12 cellular contexts compared by ENCODE assay signal in the genomic region with DNA sequence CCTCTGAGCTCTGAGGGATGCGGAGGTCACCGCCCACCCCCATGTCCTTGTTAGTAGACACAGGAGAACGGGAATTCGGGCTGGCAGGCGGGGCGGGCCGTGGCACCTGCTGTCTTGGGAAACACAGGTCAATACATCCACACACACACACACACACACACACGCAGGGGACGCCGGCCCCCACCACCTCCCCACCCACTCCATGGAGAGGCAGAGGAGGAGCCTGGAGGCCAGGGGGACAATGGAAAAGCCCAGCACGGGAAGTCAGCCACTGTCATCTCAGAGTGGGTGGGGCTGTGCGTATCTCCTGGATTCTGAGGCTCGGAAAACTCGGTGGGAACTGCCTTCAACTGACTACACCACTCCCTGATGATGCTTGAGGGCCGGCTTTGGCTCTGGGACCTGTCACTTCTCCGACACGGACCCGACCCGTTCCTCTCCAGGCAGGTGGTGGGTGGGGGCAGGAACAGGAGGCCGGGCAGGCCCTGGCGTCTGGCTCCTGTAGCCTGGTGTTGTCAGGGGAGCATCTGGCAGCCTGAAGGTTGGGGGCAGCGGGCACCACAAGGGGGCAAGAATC. TPM values are rescaled to one million over a fixed set of nuclear protein-coding genes. Genes with fewer than 3 reads are reported as not detected.
DNase-seq lines count a peak whose midpoint lies in the region; ATAC-seq and TF ChIP-seq lines count a peak whose summit lies in the region.
"Had no signal": no experiment of that assay in that cellular context is flagged by ENCODE, and none has a peak within 500 bp of the region (broad histone marks: within the 10 kb centered on the region; RNA-seq: fewer than 3 reads in every experiment).

No MANE protein-coding gene starts in this region.

- H3K4me3 Mint-ChIP-seq in activated B cell treated with CpG ODN at 0.5 μM for 24 hours: no peak overlapping the region
- no peak overlapping the region for H3K4me3 Mint-ChIP-seq in type B pancreatic cell
- no peak overlapping the region for H3K4me3 Mint-ChIP-seq in endodermal cell

- H3K9me3 Mint-ChIP-seq in activated B cell treated with CpG ODN at 0.5 μM for 24 hours (no peaks in the 10 kb centered on the region), type B pancreatic cell (no peaks in the 10 kb centered on the region), endodermal cell (no peaks in the 10 kb centered on the region)
- H3K9me3 Mint-ChIP-seq: activated T-helper 2 cell treated with anti-CD3 and anti-CD28 coated beads, Interferon-gamma antibody, Interleukin-2, Interleukin-4, amounts not matched to agents 10 μg/mL and 5 μg/mL and 100 μg/mL, durations not matched to agents 14 hours and 24 hours and 36 hours had no signal

- no peaks in the 10 kb centered on the region for H3K4me1 Mint-ChIP-seq in activated B cell treated with CpG ODN at 0.5 μM for 24 hours
- peaks cover 19% of the 10 kb centered on the region for H3K4me1 Mint-ChIP-seq in type B pancreatic cell (ENCODE audit: unreplicated experiment)
- peaks cover 2% of the 10 kb centered on the region for H3K4me1 Mint-ChIP-seq in endodermal cell

- TF ChIP-seq CTCF in cardiac muscle cell (IDR thresholded peaks at IDR 0.05; ENCODE audit: low read depth, low read length): no peak
- TF ChIP-seq CTCF in activated B cell treated with CpG ODN at 0.5 μM for 24 hours (IDR thresholded peaks at IDR 0.05): no peak
- no peak for TF ChIP-seq CTCF in left lung (IDR thresholded peaks at IDR 0.05)
- TF ChIP-seq CTCF in type B pancreatic cell (conservative IDR thresholded peaks at IDR 0.05): no peak
- no peak for TF ChIP-seq CTCF in endodermal cell (conservative IDR thresholded peaks at IDR 0.05)

- no peak overlapping the region for H3K4me3 ChIP-seq in cardiac muscle cell
- H3K4me3 ChIP-seq in left lung: no peak overlapping the region
- no peak overlapping the region for H3K4me3 ChIP-seq in endodermal cell (ENCODE audit: low read length)

- DNase-seq in cardiac muscle cell (ENCODE audit: low read depth in 1 of 2, low spot score in 1 of 2): no peak
- no peak for DNase-seq in cardiac septum (ENCODE audit: low spot score)
- no peak for DNase-seq in activated B cell treated with CpG ODN at 0.5 μM for 24 hours
- DNase-seq in left lung: no peak
- no peak for DNase-seq in type B pancreatic cell (ENCODE audit: extremely low spot score, unreplicated experiment)
- no peak for DNase-seq in endodermal cell
- DNase-seq in stimulated activated CD4-positive, alpha-beta T cell treated with anti-CD3 and anti-CD28 coated beads, Interleukin-4, amount 100 ng/mL, for 1 hour: no peak
- DNase-seq: activated CD4-positive, alpha-beta T cell treated with anti-CD3 and anti-CD28 coated beads for 48 hours; DMS79 treated with DMSO at 0.1 percent for 48 hours; SW 1271 had no signal

- H3K9ac ChIP-seq in endodermal cell (ENCODE audit: extremely low read depth, low read length, poor library complexity, severe bottlenecking): no peak overlapping the region

- 80 to 95% methylated on average over 6 to 19 of the region's 22 CpGs for WGBS in endodermal cell (ENCODE audit: insufficient coverage in 1 of 2, insufficient read length in 1 of 2), 2 experiments

- POLR2A ChIA-PET in activated B cell treated with CpG ODN at 0.5 μM for 24 hours (lab: Charles Lee): interaction anchor here (0.5 kb wide), 1 partner anchor 11 kb away, joined by 3 read pairs; no protein-coding TSS in a partner anchor

- H3K36me3 ChIP-seq in cardiac muscle cell (peaks cover 34% of the 10 kb centered on the region), left lung (peaks cover 0 to 79% of the 10 kb centered on the region in 2 donors), endodermal cell (ENCODE audit: control insufficient read depth, insufficient read depth, low read length) (peaks cover 64% of the 10 kb centered on the region)

- ATAC-seq in activated B cell treated with CpG ODN at 0.5 μM for 24 hours (ENCODE audit: low read depth) (no peak), left lung (peak; percentile 7), SK-N-SH treated with all-trans-retinoic acid at 6 μM for 48 hours (no peak)

- CTCF ChIA-PET in activated B cell treated with CpG ODN at 0.5 μM for 24 hours (lab: Charles Lee): no interaction called here

- H3K27me3 ChIP-seq in cardiac muscle cell (no peaks in the 10 kb centered on the region), left lung (no peaks in the 10 kb centered on the region), endodermal cell (ENCODE audit: control insufficient read depth, insufficient read depth, low read length, poor library complexity, severe bottlenecking) (no peaks in the 10 kb centered on the region)

- H3K27me3 Mint-ChIP-seq in activated B cell treated with CpG ODN at 0.5 μM for 24 hours (no peaks in the 10 kb centered on the region), type B pancreatic cell (no peaks in the 10 kb centered on the region), endodermal cell (ENCODE audit: insufficient read depth) (no peaks in the 10 kb centered on the region)

- intact Hi-C loops in cardiac septum (cut with DNase I) (no loop called here), activated B cell treated with CpG ODN at 0.5 μM for 24 hours (cut with micrococcal nuclease) (no loop called here), left lung (cut with DNase I) (no loop called here)

- H3K36me3 Mint-ChIP-seq in activated B cell treated with CpG ODN at 0.5 μM for 24 hours (ENCODE audit: low read depth): peaks cover 41% of the 10 kb centered on the region
- peaks cover 4% of the 10 kb centered on the region for H3K36me3 Mint-ChIP-seq in type B pancreatic cell
- peaks cover 49% of the 10 kb centered on the region for H3K36me3 Mint-ChIP-seq in endodermal cell (ENCODE audit: low read depth)

- H3K9me3 ChIP-seq in cardiac muscle cell (ENCODE audit: low read depth): no peaks in the 10 kb centered on the region
- H3K9me3 ChIP-seq in left lung: no peaks in the 10 kb centered on the region
- H3K9me3 ChIP-seq in endodermal cell (ENCODE audit: control insufficient read depth, low read length): no peaks in the 10 kb centered on the region

- H3K27ac Mint-ChIP-seq in activated B cell treated with CpG ODN at 0.5 μM for 24 hours (peak overlapping the region; percentile 46), type B pancreatic cell (peak overlapping the region; percentile 72), endodermal cell (no peak overlapping the region)
- H3K27ac Mint-ChIP-seq: activated T-helper 2 cell treated with anti-CD3 and anti-CD28 coated beads, Interferon-gamma antibody, Interleukin-2, Interleukin-4, amounts not matched to agents 10 μg/mL and 5 μg/mL and 100 μg/mL, durations not matched to agents 14 hours and 24 hours and 36 hours had no signal

- peak overlapping the region; percentile 21 for H3K27ac ChIP-seq in cardiac muscle cell
- peak overlapping the region in 1 of 2 donors; percentile 33 for H3K27ac ChIP-seq in left lung
- no peak overlapping the region for H3K27ac ChIP-seq in endodermal cell (ENCODE audit: low read depth, low read length)

- H3K4me1 ChIP-seq in cardiac muscle cell (ENCODE audit: low read depth): peaks cover 5% of the 10 kb centered on the region
- peaks cover 0 to 13% of the 10 kb centered on the region in 2 donors for H3K4me1 ChIP-seq in left lung
- H3K4me1 ChIP-seq in endodermal cell (ENCODE audit: control insufficient read depth, insufficient read depth, low read length): no peaks in the 10 kb centered on the region

TF ChIP-seq in SK-N-SH treated with all-trans-retinoic acid at 6 μM for 48 hours, 23 proteins besides CTCF, POLR2A, EP300 and RAD21 (continues in another document):
- TF ChIP-seq ZNF565 (CRISPR knock-in tag; conservative IDR thresholded peaks at IDR 0.05; ENCODE audit: low read depth) (no peak), TOX (CRISPR knock-in tag; IDR thresholded peaks at IDR 0.05; ENCODE audit: borderline replicate concordance) (no peak), ESRRG (CRISPR knock-in tag; IDR thresholded peaks at IDR 0.05) (no peak)
- TF ChIP-seq, protein P1, sequence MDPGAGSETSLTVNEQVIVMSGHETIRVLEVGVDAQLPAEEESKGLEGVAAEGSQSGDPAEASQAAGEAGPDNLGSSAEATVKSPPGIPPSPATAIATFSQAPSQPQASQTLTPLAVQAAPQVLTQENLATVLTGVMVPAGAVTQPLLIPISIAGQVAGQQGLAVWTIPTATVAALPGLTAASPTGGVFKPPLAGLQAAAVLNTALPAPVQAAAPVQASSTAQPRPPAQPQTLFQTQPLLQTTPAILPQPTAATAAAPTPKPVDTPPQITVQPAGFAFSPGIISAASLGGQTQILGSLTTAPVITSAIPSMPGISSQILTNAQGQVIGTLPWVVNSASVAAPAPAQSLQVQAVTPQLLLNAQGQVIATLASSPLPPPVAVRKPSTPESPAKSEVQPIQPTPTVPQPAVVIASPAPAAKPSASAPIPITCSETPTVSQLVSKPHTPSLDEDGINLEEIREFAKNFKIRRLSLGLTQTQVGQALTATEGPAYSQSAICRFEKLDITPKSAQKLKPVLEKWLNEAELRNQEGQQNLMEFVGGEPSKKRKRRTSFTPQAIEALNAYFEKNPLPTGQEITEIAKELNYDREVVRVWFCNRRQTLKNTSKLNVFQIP (CRISPR knock-in tag; IDR thresholded peaks at IDR 0.05; ENCODE audit: borderline replicate concordance, low read depth): no peak

RNA-seq across cellular contexts. Expression of a gene that starts 18.5 kb away (rescaled TPM):
- total RNA-seq in cardiac muscle cell: 65.7 and 70.3 TPM in 2 replicates
- polyA plus RNA-seq in cardiac muscle cell: 59.6 and 68.8 TPM in 2 replicates
- total RNA-seq in cardiac septum: 58.1 TPM
- 17.4 and 24.0 TPM in 2 replicates for total RNA-seq in activated B cell treated with CpG ODN at 0.5 μM for 24 hours
- total RNA-seq in left lung: 10 to 100 TPM; 84.5 to 98.3 TPM
- 66.7 and 83.3 TPM in 2 replicates for total RNA-seq in type B pancreatic cell (ENCODE audit: low replicate concordance)
- 10 to 100 TPM; 55.4 to 57.6 TPM for total RNA-seq in endodermal cell
- 56.1 TPM for polyA plus RNA-seq in endodermal cell (2013, experiment 1 of 2)
- 47.2 TPM for polyA plus RNA-seq in endodermal cell (2013, experiment 2 of 2)

RNA-seq across cellular contexts. Expression of a gene that starts 25.9 kb away (rescaled TPM):
- 198 and 262 TPM in 2 replicates for total RNA-seq in cardiac muscle cell
- 179 and 193 TPM in 2 replicates for polyA plus RNA-seq in cardiac muscle cell
- total RNA-seq in cardiac septum: 95.7 TPM
- total RNA-seq in activated B cell treated with CpG ODN at 0.5 μM for 24 hours: 80.6 and 85.2 TPM in 2 replicates
- total RNA-seq in left lung: 100 to 1,000 TPM in 1 of 2 donors, 10 to 100 TPM in 1; 95.3 to 123 TPM
- 199 and 219 TPM in 2 replicates for total RNA-seq in type B pancreatic cell (ENCODE audit: low replicate concordance)
- total RNA-seq in endodermal cell: 100 to 1,000 TPM; 224 to 229 TPM
- polyA plus RNA-seq in endodermal cell (2013, experiment 1 of 2): 167 TPM
- 148 TPM for polyA plus RNA-seq in endodermal cell (2013, experiment 2 of 2)
